Comparison of ENCODE assay signal across 8 cellular contexts in the genomic region with DNA sequence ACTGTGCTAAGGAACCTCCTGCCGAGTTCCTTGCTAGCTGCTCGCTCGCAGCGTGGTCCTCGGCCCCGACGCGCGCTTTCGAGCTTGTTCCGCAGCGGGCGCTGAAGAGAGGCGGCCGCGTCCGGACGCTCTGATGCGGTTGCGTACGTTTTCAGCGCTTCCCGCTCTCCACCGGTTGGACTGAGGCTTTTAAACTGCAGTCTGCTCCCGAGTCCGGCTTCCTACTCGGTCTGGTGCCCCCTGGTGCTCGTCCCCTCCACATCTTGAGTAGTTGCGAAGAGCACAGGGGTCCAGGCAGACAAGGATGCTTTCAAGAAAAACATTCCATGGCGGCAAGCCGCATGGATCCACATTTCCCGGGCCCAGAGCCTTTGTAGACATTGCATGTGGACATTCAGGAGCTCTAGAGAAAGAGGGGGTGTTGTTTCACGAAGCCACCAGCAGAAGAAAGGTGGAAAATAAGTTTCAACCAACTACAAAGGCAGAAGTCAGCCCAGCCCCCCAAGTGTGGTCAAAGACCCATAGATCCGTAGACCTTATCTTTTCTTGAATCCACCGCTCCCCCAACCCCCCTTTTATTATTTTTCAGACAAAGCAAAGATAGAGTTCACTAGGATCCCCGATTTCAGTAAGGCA.
DNase-seq lines count a peak whose midpoint lies in the region; ATAC-seq, FAIRE-seq and TF ChIP-seq lines count a peak whose summit lies in the region.

No MANE protein-coding gene starts in this region.

- DNase-seq in 8988T (peak; percentile 54), GM18507 (ENCODE audit: extremely low spot score, insufficient read length, low read depth) (peak; percentile 60), NCI-H2081 treated with DMSO at 0.1 percent for 48 hours (lab: John Stamatoyannopoulos, UW) (peak; percentile 76), brain microvascular endothelial cell (peak; percentile 94), skeletal muscle cell (ENCODE audit: low read depth) (peak; percentile 85)

- TF ChIP-seq CTCF in brain microvascular endothelial cell (IDR thresholded peaks at IDR 0.05; ENCODE audit: low read depth, low read length, missing control alignments) = peak; percentile 90

- H3K36me3 ChIP-seq in brain microvascular endothelial cell (replicated peaks) = no peaks in the 10 kb centered on the region
- H3K36me3 ChIP-seq in iPS-15b (ENCODE audit: control insufficient read depth, insufficient read depth, low read length) = peaks cover 2% of the 10 kb centered on the region

- in situ Hi-C loops in brain microvascular endothelial cell (cut with HindIII; ENCODE audit: low pct_ligation_motif_present, low sequenced_read_pairs) = no loop called here

- ATAC-seq in HG02981 (IDR thresholded peaks at IDR 0.05; ENCODE audit: unreplicated experiment) = peak; percentile 47

- no peaks in the 10 kb centered on the region for H3K9me3 ChIP-seq in iPS-15b (ENCODE audit: control insufficient read depth, insufficient read depth, low read length)

- H3K27me3 ChIP-seq in brain microvascular endothelial cell (replicated peaks) (no peaks in the 10 kb centered on the region), iPS-15b (ENCODE audit: control insufficient read depth, insufficient read depth, low read length) (no peaks in the 10 kb centered on the region)

- peak overlapping the region; percentile 62 for H3K9ac ChIP-seq in iPS-15b (ENCODE audit: low read depth, low read length)

- H3K4me1 ChIP-seq in iPS-15b (ENCODE audit: control insufficient read depth, insufficient read depth, low read length) = no peaks in the 10 kb centered on the region

- FAIRE-seq in GM18507 (lab: Jason Lieb, UNC) = peak; percentile 98
- FAIRE-seq in TTC549 (lab: Jason Lieb, UNC) = peak; percentile 91

- H3K27ac ChIP-seq in brain microvascular endothelial cell = peak overlapping the region; percentile 3

- H3K4me3 ChIP-seq in brain microvascular endothelial cell (ENCODE audit: low read depth, low read length) (peak overlapping the region; percentile 50), iPS-15b (ENCODE audit: low read depth, low read length) (peak overlapping the region; percentile 50), skeletal muscle cell (ENCODE audit: low read depth, low read length) (peak overlapping the region; percentile 50)

Comparison
In these comparisons a context has a peak if more than half of its experiments do, and no peak if none do; other contexts are left out.
1. Peak in every context shown above with its lines: DNase-seq, ATAC-seq, H3K4me3 ChIP-seq and H3K27ac ChIP-seq.